ENCODE assay signal across 16 cellular contexts in the genomic region with DNA sequence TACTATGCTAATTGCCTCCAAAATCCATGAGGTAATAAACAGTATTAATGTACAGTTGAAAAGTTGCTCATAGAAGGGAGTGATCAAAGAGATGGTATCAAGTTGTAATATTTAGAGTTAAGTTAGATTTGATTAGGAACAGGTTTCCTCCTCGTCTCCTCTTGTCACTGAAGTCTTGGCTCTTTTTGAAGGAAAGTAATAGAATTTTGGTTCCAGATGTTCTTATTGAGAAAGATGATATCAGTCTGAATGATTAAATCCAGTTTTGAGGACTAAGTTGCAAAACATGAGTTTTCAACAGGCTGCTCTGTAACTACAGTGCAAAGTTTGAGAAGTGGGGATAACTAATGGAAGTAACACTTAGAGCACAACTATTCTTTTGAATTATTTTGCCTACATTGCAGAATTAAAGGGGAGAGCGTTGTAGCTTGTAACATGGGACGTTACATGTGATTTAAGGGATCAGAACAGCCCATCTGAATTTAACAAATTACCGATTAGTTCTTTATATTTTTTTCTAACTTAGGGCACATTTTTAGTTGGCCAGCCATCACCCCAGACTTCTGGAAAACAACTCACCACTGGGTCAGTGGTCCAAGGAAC. TPM values are rescaled to one million over a fixed set of nuclear protein-coding genes. Genes with fewer than 3 reads are reported as not detected.
A peak's percentile ranks its signal among the peaks of the same experiment; 100 is the strongest.
DNase-seq lines count a peak whose midpoint lies in the region; ATAC-seq and TF ChIP-seq lines count a peak whose summit lies in the region.
"Had no signal": no experiment of that assay in that cellular context is flagged by ENCODE, and none has a peak within 500 bp of the region (broad histone marks: within the 10 kb centered on the region; RNA-seq: fewer than 3 reads in every experiment).

No MANE protein-coding gene starts in this region.

- no peak overlapping the region for H3K4me3 Mint-ChIP-seq in CD4-positive, CD25-positive, alpha-beta regulatory T cell
- no peak overlapping the region for H3K4me3 Mint-ChIP-seq in osteocyte (ENCODE audit: unreplicated experiment)
- H3K4me3 Mint-ChIP-seq: H9, HFFc6 had no signal

- H3K9ac ChIP-seq in SK-N-MC (ENCODE audit: insufficient read length), result no peak overlapping the region

- H3K27ac Mint-ChIP-seq in CD4-positive, CD25-positive, alpha-beta regulatory T cell, result peak overlapping the region in 2 of 3 donors; percentile 1 to 90
- peak overlapping the region; percentile 23 for H3K27ac Mint-ChIP-seq in osteocyte (ENCODE audit: unreplicated experiment)
- H3K27ac Mint-ChIP-seq: H9, HFFc6 had no signal

- WGBS in hepatocyte (ENCODE audit: low lambda C conversion rate, missing lambda C conversion rate), result 93% methylated on average over 4 of the region's 4 CpGs

- H2AFZ ChIP-seq in hepatocyte, result no peak overlapping the region

- H3K79me2 ChIP-seq in hepatocyte, result no peaks in the 10 kb centered on the region

- no peaks in the 10 kb centered on the region for H3K27me3 Mint-ChIP-seq in CD4-positive, CD25-positive, alpha-beta regulatory T cell
- H3K27me3 Mint-ChIP-seq in osteocyte (ENCODE audit: unreplicated experiment), result no peaks in the 10 kb centered on the region

- ATAC-seq in CD4-positive, CD25-positive, alpha-beta regulatory T cell (ENCODE audit: low read depth in 2 of 2), result no peak
- no peak for ATAC-seq in HG03442 (IDR thresholded peaks at IDR 0.05; ENCODE audit: unreplicated experiment)

- H3K9me2 ChIP-seq in hepatocyte (replicated peaks; ENCODE audit: insufficient read depth), result no peaks in the 10 kb centered on the region

- no peaks in the 10 kb centered on the region for H3K9me3 ChIP-seq in CD4-positive, CD25-positive, alpha-beta regulatory T cell (ENCODE audit: control insufficient read depth in 2 of 2, low read length in 2 of 2)
- H3K9me3 ChIP-seq in SK-N-MC (ENCODE audit: low read depth, low read length) (no peaks in the 10 kb centered on the region), hepatocyte (ENCODE audit: low read depth) (no peaks in the 10 kb centered on the region)
- H3K9me3 ChIP-seq: SJCRH30 had no signal

- H3K4me2 ChIP-seq in hepatocyte, result no peak overlapping the region

- H3K27ac ChIP-seq in CD4-positive, CD25-positive, alpha-beta regulatory T cell (ENCODE audit: insufficient read depth, low read length, poor library complexity, severe bottlenecking), result no peak overlapping the region
- H3K27ac ChIP-seq in SK-N-MC (0 out of 2 replicates have a peak overlapping the region, but pooled peaks have one; percentile 14), dorsolateral prefrontal cortex (peak overlapping the region in 31 of 59 donors; percentile 1 to 86 (median 77)), hepatocyte (no peak overlapping the region)
- H3K27ac ChIP-seq: SJCRH30 had no signal

- H3K4me1 Mint-ChIP-seq in CD4-positive, CD25-positive, alpha-beta regulatory T cell, result peaks cover 0 to 3% (median 0%) of the 10 kb centered on the region in 4 donors
- H3K4me1 Mint-ChIP-seq in osteocyte (ENCODE audit: unreplicated experiment), result no peaks in the 10 kb centered on the region
- H3K4me1 Mint-ChIP-seq: H9 had no signal

- intact Hi-C loops in dorsolateral prefrontal cortex (cut with DNase I), result no loop called here

- DNase-seq in CD4-positive, CD25-positive, alpha-beta regulatory T cell, result no peak
- no peak for DNase-seq in SK-N-MC (ENCODE audit: low read depth, low spot score)
- DNase-seq in dorsolateral prefrontal cortex, result no peak
- DNase-seq in osteocyte (ENCODE audit: extremely low spot score, unreplicated experiment), result no peak
- no peak for DNase-seq in NCI-H2171 treated with DMSO at 0.1 percent for 48 hours (lab: John Stamatoyannopoulos, UW)
- no peak for DNase-seq in hepatocyte (ENCODE audit: low spot score)
- DNase-seq: C1 segment of cervical spinal cord, H9, HFFc6, NCI-H1105, NCI-H2081, NCI-H2171, NCI-H524 treated with DMSO at 0.1 percent for 48 hours, OCI-M1, SJCRH30 had no signal

- H3K4me1 ChIP-seq in CD4-positive, CD25-positive, alpha-beta regulatory T cell (ENCODE audit: control insufficient read depth, insufficient read depth, low read length, poor library complexity, severe bottlenecking), result no peaks in the 10 kb centered on the region
- H3K4me1 ChIP-seq in hepatocyte (ENCODE audit: insufficient read depth), result no peaks in the 10 kb centered on the region
- H3K4me1 ChIP-seq: SJCRH30 had no signal

- TF ChIP-seq CTCF in dorsolateral prefrontal cortex (IDR thresholded peaks at IDR 0.05 in 54 of 56, conservative IDR thresholded peaks at IDR 0.05 in 2 of 56; ENCODE audit: low read depth in 1 of 56, partially characterized antibody in 56 of 56) (no peak), osteocyte (IDR thresholded peaks at IDR 0.05) (no peak), hepatocyte (IDR thresholded peaks at IDR 0.05; ENCODE audit: poor library complexity) (no peak)

- H3K4me3 ChIP-seq in CD4-positive, CD25-positive, alpha-beta regulatory T cell (ENCODE audit: low read depth, low read length), result no peak overlapping the region
- no peak overlapping the region for H3K4me3 ChIP-seq in SK-N-MC
- H3K4me3 ChIP-seq in dorsolateral prefrontal cortex, result peak overlapping the region in 1 of 59 donors; percentile 28
- no peak overlapping the region for H3K4me3 ChIP-seq in hepatocyte
- H3K4me3 ChIP-seq: SJCRH30 had no signal

- H3K36me3 Mint-ChIP-seq in CD4-positive, CD25-positive, alpha-beta regulatory T cell, result peaks cover 42% of the 10 kb centered on the region
- peaks cover 58% of the 10 kb centered on the region for H3K36me3 Mint-ChIP-seq in osteocyte (ENCODE audit: unreplicated experiment)

- H3K27me3 ChIP-seq in CD4-positive, CD25-positive, alpha-beta regulatory T cell (ENCODE audit: control insufficient read depth, insufficient read depth, low read length), result no peaks in the 10 kb centered on the region
- H3K27me3 ChIP-seq in dorsolateral prefrontal cortex, result no peaks in the 10 kb centered on the region
- H3K27me3 ChIP-seq in hepatocyte, result no peaks in the 10 kb centered on the region
- H3K27me3 ChIP-seq: SJCRH30 had no signal

- peaks cover 78% of the 10 kb centered on the region for H3K36me3 ChIP-seq in CD4-positive, CD25-positive, alpha-beta regulatory T cell (ENCODE audit: control insufficient read depth, insufficient read depth, low read length)
- peaks cover 89% of the 10 kb centered on the region for H3K36me3 ChIP-seq in SK-N-MC (ENCODE audit: insufficient read depth, low read length)
- no peaks in the 10 kb centered on the region for H3K36me3 ChIP-seq in hepatocyte (replicated peaks; ENCODE audit: insufficient read depth, low read depth)

- no peaks in the 10 kb centered on the region for H4K20me1 ChIP-seq in hepatocyte (ENCODE audit: insufficient read depth, poor library complexity, severe bottlenecking)

- H3K9me3 Mint-ChIP-seq in CD4-positive, CD25-positive, alpha-beta regulatory T cell, result no peaks in the 10 kb centered on the region
- no peaks in the 10 kb centered on the region for H3K9me3 Mint-ChIP-seq in osteocyte (ENCODE audit: unreplicated experiment)
- H3K9me3 Mint-ChIP-seq: HFFc6 had no signal

RNA-seq across cellular contexts. Expression of gene MAP6D1, which starts 48.3 kb away (rescaled TPM):
- total RNA-seq in CD4-positive, CD25-positive, alpha-beta regulatory T cell, result 1.9 TPM
- polyA plus RNA-seq in CD4-positive, CD25-positive, alpha-beta regulatory T cell, result under 1 TPM in 3 of 4 donors, not detected in 1; 0.36 to 0.67 (median 0.55) TPM
- 100 to 1,000 TPM in 6 of 120 experiments, 10 to 100 TPM in 114; 22.2 to 201 (median 55.1) TPM for total RNA-seq in dorsolateral prefrontal cortex
- 4.2 and 4.6 TPM in 2 replicates for total RNA-seq in osteocyte
- 0.50 TPM in 1 of 2 replicates, not detected in the other for total RNA-seq in hepatocyte
- polyA plus RNA-seq in hepatocyte, result 2.0 and 3.4 TPM in 2 replicates

Comparison
In these comparisons a context has a peak if more than half of its experiments do, and no peak if none do; other contexts are left out.
1. H3K27ac ChIP-seq: peak in SK-N-MC (single experiment) and dorsolateral prefrontal cortex (31 of 59); none in CD4-positive, CD25-positive, alpha-beta regulatory T cell (single experiment) and hepatocyte (single experiment).